Comparison of ENCODE assay signal across 20 cellular contexts in the genomic region with DNA sequence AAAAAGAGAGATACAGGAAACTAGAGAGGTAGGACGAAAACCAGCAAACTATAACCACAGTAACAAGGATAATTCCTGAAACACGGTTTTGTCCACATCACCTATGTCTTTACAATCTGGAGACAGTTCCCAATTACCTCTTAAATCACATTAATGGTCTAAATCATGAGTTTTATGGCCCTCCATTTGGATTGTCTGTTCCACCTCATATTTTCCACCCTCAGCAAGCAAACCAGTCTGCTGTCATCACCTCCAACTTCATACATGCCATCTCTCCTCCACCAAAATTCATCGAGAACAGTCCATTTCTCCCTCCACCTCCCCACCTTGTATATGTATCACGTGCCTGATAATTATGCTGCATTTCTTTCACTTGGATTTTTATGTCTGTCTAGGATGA.
DNase-seq lines count a peak whose midpoint lies in the region; TF ChIP-seq lines count a peak whose summit lies in the region.
"Had no signal": no experiment of that assay in that cellular context is flagged by ENCODE, and none has a peak within 500 bp of the region (broad histone marks: within the 10 kb centered on the region; RNA-seq: fewer than 3 reads in every experiment).

No MANE protein-coding gene starts in this region.

- H3K4me1 ChIP-seq in GM23248 (ENCODE audit: insufficient read depth) (peaks cover 74% of the 10 kb centered on the region), thyroid gland (peaks cover 39 to 58% of the 10 kb centered on the region in 2 donors)

- H3K27me3 ChIP-seq in GM23248 (replicated peaks; ENCODE audit: insufficient read depth) (no peaks in the 10 kb centered on the region), thyroid gland (no peaks in the 10 kb centered on the region)

- H3K36me3 ChIP-seq in GM23248 (ENCODE audit: low read depth) (peaks cover 19% of the 10 kb centered on the region; the same call in 1 of the 2 replicates), thyroid gland (no peaks in the 10 kb centered on the region)

- intact Hi-C loops in thyroid gland (cut with DNase I), result no loop called here

- H3K4me3 Mint-ChIP-seq in nephron progenitor cell, result peak overlapping the region; percentile 1
- H3K4me3 Mint-ChIP-seq: B cell, CD14-positive monocyte had no signal

- H3K9me2 ChIP-seq in GM23248 (ENCODE audit: insufficient read depth), result no peaks in the 10 kb centered on the region
- H3K9me2 ChIP-seq: SK-N-SH had no signal

- peak overlapping the region; percentile 3 for H3K27ac Mint-ChIP-seq in nephron progenitor cell
- H3K27ac Mint-ChIP-seq: B cell, CD14-positive monocyte had no signal

- no peak overlapping the region for H3K9ac ChIP-seq in GM23248
- H3K9ac ChIP-seq: KMS-11, SK-N-SH had no signal

- peaks cover 82% of the 10 kb centered on the region for H3F3A ChIP-seq in GM23248 (ENCODE audit: insufficient read depth)

- peaks cover 66% of the 10 kb centered on the region for H3K4me1 Mint-ChIP-seq in nephron progenitor cell
- H3K4me1 Mint-ChIP-seq: CD14-positive monocyte had no signal

- H3K27me3 Mint-ChIP-seq in nephron progenitor cell (ENCODE audit: low read depth, poor library complexity), result no peaks in the 10 kb centered on the region
- H3K27me3 Mint-ChIP-seq: B cell had no signal

- DNase-seq in GM23248, result no peak
- DNase-seq in SK-N-DZ (ENCODE audit: low spot score), result peak; percentile 3
- no peak for DNase-seq in nephron progenitor cell
- DNase-seq in thyroid gland, result no peak
- no peak for DNase-seq in activated CD4-positive, alpha-beta T cell treated with anti-CD3 and anti-CD28 coated beads, Interleukin-2, amount 50 U/mL, for 4 hours
- no peak for DNase-seq in SIG-M5 treated with dmso at 0.1 percent for 504 hours (lab: John Stamatoyannopoulos, UW; ENCODE audit: unreplicated experiment)
- DNase-seq in occipital lobe (lab: John Stamatoyannopoulos, UW), result no peak
- DNase-seq: DMS53, EL, GF-D8, NCI-H1105 treated with DMSO at 0.1 percent for 48 hours, NCI-H1694, NCI-H2081, NCI-H2171, NCI-H526, SK-N-SH had no signal

- H3K27ac ChIP-seq in GM23248 (peak overlapping the region; percentile 63; the same call in 1 of the 2 replicates), thyroid gland (peak overlapping the region in 2 of 3 donors; percentile 50 to 68)
- H3K27ac ChIP-seq: HL-60, KMS-11 had no signal

- H3K79me2 ChIP-seq in GM23248 (ENCODE audit: insufficient read depth), result peaks cover 94% of the 10 kb centered on the region

- H3K4me3 ChIP-seq in GM23248 (no peak overlapping the region), thyroid gland (replicated peaks in 1 of 3) (no peak overlapping the region)

- in situ Hi-C loops in GM23248 (cut with MboI), result no loop called here

- H3K9me3 Mint-ChIP-seq in nephron progenitor cell, result no peaks in the 10 kb centered on the region

- H3K9me3 ChIP-seq in GM23248 (ENCODE audit: low read depth) (no peaks in the 10 kb centered on the region), thyroid gland (no peaks in the 10 kb centered on the region)
- H3K9me3 ChIP-seq: SK-N-SH had no signal

- H3K36me3 Mint-ChIP-seq in nephron progenitor cell (ENCODE audit: low read depth), result peaks cover 5% of the 10 kb centered on the region

- no peak for TF ChIP-seq CTCF in nephron progenitor cell (IDR thresholded peaks at IDR 0.05)
- TF ChIP-seq CTCF in thyroid gland (IDR thresholded peaks at IDR 0.05), result no peak

- no peak overlapping the region for H3K4me2 ChIP-seq in GM23248 (ENCODE audit: unreplicated experiment)
- H3K4me2 ChIP-seq: KMS-11 had no signal

- TF ChIP-seq POLR2A in thyroid gland (IDR thresholded peaks at IDR 0.05), result no peak

- 95 to 99% methylated on average over 4 of the region's 4 CpGs for WGBS in GM23248 (ENCODE audit: low coverage in 1 of 2, low lambda C conversion rate in 2 of 2, missing lambda C conversion rate in 2 of 2), 2 experiments
- WGBS in thyroid gland, 2 donors, result 92 to 96% methylated on average over 4 of the region's 4 CpGs

- no peak overlapping the region for H2AFZ ChIP-seq in GM23248

- no peaks in the 10 kb centered on the region for H4K20me1 ChIP-seq in GM23248 (ENCODE audit: insufficient read depth)
